ENCODE assay signal across 15 cellular contexts in the genomic region with DNA sequence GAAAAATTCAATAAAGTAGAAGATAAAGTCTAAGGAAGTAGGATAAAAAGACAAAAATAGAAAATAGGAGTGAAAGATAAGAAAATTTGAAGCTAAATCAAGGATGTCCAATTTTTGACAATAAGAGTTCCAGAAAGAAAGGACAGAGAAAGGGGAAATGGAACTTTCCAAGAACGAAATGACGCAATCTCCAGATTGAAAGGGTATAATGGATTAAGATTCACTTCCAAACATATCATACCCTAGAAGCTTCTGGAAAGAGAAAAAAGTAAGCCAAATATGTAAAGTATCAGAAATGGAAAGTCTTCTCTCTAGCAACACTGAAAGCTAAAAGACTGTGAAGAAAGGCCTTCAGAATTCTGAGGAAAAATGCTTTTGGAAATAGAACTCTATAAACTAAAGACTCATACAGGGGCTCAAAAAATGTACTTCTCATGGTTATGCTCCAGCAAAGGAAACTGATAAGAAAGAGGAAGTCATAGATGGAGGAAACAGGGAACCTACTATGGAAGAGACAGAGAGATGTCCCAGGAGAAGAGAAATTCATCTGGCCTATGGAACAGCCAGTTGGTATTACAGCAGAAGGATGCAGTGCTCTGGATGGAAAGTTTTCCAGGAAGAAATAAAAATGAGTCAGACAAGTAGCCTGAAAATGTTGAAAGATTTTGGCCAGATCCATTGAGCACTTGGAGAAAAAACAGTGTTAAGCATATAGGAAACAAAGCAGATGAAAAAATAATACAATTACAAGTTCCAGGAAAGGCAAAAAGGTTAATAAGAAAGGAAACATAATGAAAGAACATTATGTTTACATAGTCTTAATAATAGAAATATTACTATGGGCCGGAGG. TPM values are rescaled to one million over a fixed set of nuclear protein-coding genes. Genes with fewer than 3 reads are reported as not detected.
DNase-seq lines count a peak whose midpoint lies in the region; ATAC-seq, FAIRE-seq and TF ChIP-seq lines count a peak whose summit lies in the region.
"Had no signal": no experiment of that assay in that cellular context is flagged by ENCODE, and none has a peak within 500 bp of the region (broad histone marks: within the 10 kb centered on the region; RNA-seq: fewer than 3 reads in every experiment).

No MANE protein-coding gene starts in this region.

- no peak for FAIRE-seq in K562 (lab: Jason Lieb, UNC)
- peak; percentile 39 for FAIRE-seq in small intestine (lab: Jason Lieb, UNC)

- H3K36me3 ChIP-seq in K562 (ENCODE audit: control insufficient read depth, insufficient read depth, low read length) (peaks cover 44% of the 10 kb centered on the region; the same call in 2 of the 3 replicates), small intestine (ENCODE audit: control insufficient read depth in 2 of 2, insufficient read depth in 2 of 2, low read length in 2 of 2) (peaks cover 12 to 22% of the 10 kb centered on the region in 2 donors), osteoblast (ENCODE audit: insufficient read depth, low read length) (peaks cover 34% of the 10 kb centered on the region), psoas muscle (ENCODE audit: insufficient read depth in 1 of 2, low read depth in 1 of 2) (peaks cover 0 to 12% of the 10 kb centered on the region in 2 donors)
- H3K36me3 ChIP-seq: cardiac muscle cell had no signal

- no peak overlapping the region for H3K4me2 ChIP-seq in K562 (ENCODE audit: insufficient read depth, low read length)
- H3K4me2 ChIP-seq in osteoblast (ENCODE audit: insufficient read depth, low read length): no peak overlapping the region

- TF ChIP-seq POLR2A in NB4 (IDR thresholded peaks at IDR 0.05; ENCODE audit: extremely low read depth, insufficient read length) (no peak), K562 (conservative IDR thresholded peaks at IDR 0.05) (no peak)

- no peak overlapping the region for H3K4me3 ChIP-seq in NB4 (ENCODE audit: low read depth, low read length)
- no peak overlapping the region for H3K4me3 ChIP-seq in K562
- H3K4me3 ChIP-seq in small intestine (ENCODE audit: low read depth in 1 of 2, low read length in 2 of 2): no peak overlapping the region
- H3K4me3 ChIP-seq in osteoblast (ENCODE audit: insufficient read depth, low read length): no peak overlapping the region
- H3K4me3 ChIP-seq in psoas muscle: no peak overlapping the region
- H3K4me3 ChIP-seq: cardiac muscle cell, thyroid gland had no signal

- 96% methylated on average over 3 of the region's 3 CpGs for WGBS in K562 (ENCODE audit: insufficient coverage, low coverage, missing lambda C conversion rate)
- WGBS in small intestine, 3 donors: 92 to 99% (median 93%) methylated on average over 3 of the region's 3 CpGs
- 79 to 95% (median 86%) methylated on average over 3 of the region's 3 CpGs for WGBS in psoas muscle, 3 donors

- no TSS peak for BruUV-seq in K562 (replicated peaks; lab: Mats Ljungman, UMichigan)

- H3K27ac ChIP-seq in K562 (ENCODE audit: extremely low read depth, low read depth, low read length) (no peak overlapping the region), small intestine (ENCODE audit: low read depth in 1 of 2, low read length in 1 of 2) (no peak overlapping the region), osteoblast (ENCODE audit: low read depth, low read length) (no peak overlapping the region), psoas muscle (no peak overlapping the region)
- H3K27ac ChIP-seq: cardiac muscle cell, thyroid gland had no signal

- H2AFZ ChIP-seq in K562 (ENCODE audit: low read depth, low read length) (no peak overlapping the region), osteoblast (ENCODE audit: low read length) (no peak overlapping the region)

- ATAC-seq in K562 (no peak), psoas muscle (no peak)

- peak overlapping the region; percentile 48 for H3K27ac Mint-ChIP-seq in activated T-cell treated with anti-CD3 and anti-CD28 coated beads, Interleukin-2, amount 50 U/mL, for 24 hours

- H3K9me3 ChIP-seq in K562 (replicated peaks; ENCODE audit: control insufficient read depth, insufficient read depth, low read depth, low read length): no peaks in the 10 kb centered on the region
- H3K9me3 ChIP-seq in small intestine (ENCODE audit: control insufficient read depth, low read depth): no peaks in the 10 kb centered on the region
- H3K9me3 ChIP-seq in osteoblast (ENCODE audit: low read depth, low read length): no peaks in the 10 kb centered on the region
- H3K9me3 ChIP-seq in psoas muscle: no peaks in the 10 kb centered on the region
- H3K9me3 ChIP-seq: thyroid gland had no signal

- no peaks in the 10 kb centered on the region for H3K9me3 Mint-ChIP-seq in activated T-cell treated with anti-CD3 and anti-CD28 coated beads, Interleukin-2, amount 50 U/mL, for 24 hours

- no peaks in the 10 kb centered on the region for H3K27me3 Mint-ChIP-seq in activated T-cell treated with anti-CD3 and anti-CD28 coated beads, Interleukin-2, amount 50 U/mL, for 24 hours

- no peaks in the 10 kb centered on the region; a peak in 1 of 5 replicates for H3K4me1 ChIP-seq in K562 (replicated peaks in 1 of 2; ENCODE audit: control insufficient read depth in 2 of 2, insufficient read depth in 2 of 2, low read length in 2 of 2)
- H3K4me1 ChIP-seq in small intestine (ENCODE audit: control insufficient read depth in 2 of 2, insufficient read depth in 1 of 2, low read depth in 1 of 2, low read length in 1 of 2): no peaks in the 10 kb centered on the region
- H3K4me1 ChIP-seq in osteoblast (ENCODE audit: insufficient read depth, low read length): no peaks in the 10 kb centered on the region
- no peaks in the 10 kb centered on the region for H3K4me1 ChIP-seq in psoas muscle
- H3K4me1 ChIP-seq: thyroid gland had no signal

- no peak for DNase-seq in activated T-cell treated with anti-CD3 and anti-CD28 coated beads, Interleukin-2, amount 50 U/mL, for 24 hours
- no peak for DNase-seq in activated T-cell treated with anti-CD3 and anti-CD28 coated beads, Interleukin-2, amount 50 U/mL, for 1 hour
- peak; percentile 22 for DNase-seq in NB4 (ENCODE audit: low read depth)
- DNase-seq in K562 (ENCODE audit: extremely low read depth in 1 of 4, low spot score in 3 of 4): no peak
- no peak for DNase-seq in small intestine
- no peak for DNase-seq in DMS153 (lab: John Stamatoyannopoulos, UW)
- no peak for DNase-seq in osteoblast (ENCODE audit: insufficient read length, low spot score, missing footprints)
- DNase-seq in psoas muscle: no peak
- DNase-seq: activated CD4-positive, alpha-beta T cell treated with anti-CD3 and anti-CD28 coated beads for 48 hours; activated gamma-delta T cell; kidney glomerular epithelial cell; NCI-H2171 treated with DMSO at 0.1 percent for 48 hours; stimulated activated CD4-positive, alpha-beta T cell treated with anti-CD3 and anti-CD28 coated beads, Interleukin-15, amount 100 ng/mL, for 24 hours; thyroid gland had no signal

- H3K4me1 Mint-ChIP-seq in activated T-cell treated with anti-CD3 and anti-CD28 coated beads, Interleukin-2, amount 50 U/mL, for 24 hours (ENCODE audit: low read depth): peaks cover 32% of the 10 kb centered on the region

- intact Hi-C loops in K562 (cut with micrococcal nuclease): no loop called here
- intact Hi-C loops in psoas muscle (cut with DNase I): no loop called here

- no peak overlapping the region for H3K4me3 Mint-ChIP-seq in activated T-cell treated with anti-CD3 and anti-CD28 coated beads, Interleukin-2, amount 50 U/mL, for 24 hours

- no peaks in the 10 kb centered on the region for H3K9me1 ChIP-seq in K562 (ENCODE audit: control insufficient read depth, insufficient read depth, low read length)

- H3K36me3 Mint-ChIP-seq in activated T-cell treated with anti-CD3 and anti-CD28 coated beads, Interleukin-2, amount 50 U/mL, for 24 hours (ENCODE audit: low read depth): peaks cover 64% of the 10 kb centered on the region

- POLR2A ChIA-PET in K562 (lab: Yijun Ruan, JAX): no interaction called here

- in situ Hi-C loops in K562 (cut with MboI): no loop called here

- H3K9ac ChIP-seq in K562 (ENCODE audit: insufficient read depth in 1 of 2, low read depth in 2 of 2, low read length in 2 of 2): no peak overlapping the region

- CTCF ChIA-PET in K562 (lab: Yijun Ruan, JAX; ENCODE audit: low intra/inter-chr PET ratio): no interaction called here

- no peaks in the 10 kb centered on the region for H4K20me1 ChIP-seq in K562 (replicated peaks; ENCODE audit: control insufficient read depth, insufficient read depth, low read length)
- no peaks in the 10 kb centered on the region for H4K20me1 ChIP-seq in osteoblast (ENCODE audit: insufficient read depth, low read length)

- no peaks in the 10 kb centered on the region for H3K27me3 ChIP-seq in K562 (ENCODE audit: control insufficient read depth in 2 of 2, insufficient read depth in 2 of 2, low read length in 2 of 2)
- no peaks in the 10 kb centered on the region for H3K27me3 ChIP-seq in small intestine (ENCODE audit: control insufficient read depth in 2 of 2, insufficient read depth in 2 of 2, low read length in 2 of 2)
- no peaks in the 10 kb centered on the region for H3K27me3 ChIP-seq in osteoblast (ENCODE audit: insufficient read depth, low read length)
- no peaks in the 10 kb centered on the region for H3K27me3 ChIP-seq in psoas muscle (ENCODE audit: insufficient read depth in 3 of 3, low read length in 2 of 3)
- H3K27me3 ChIP-seq: cardiac muscle cell, thyroid gland had no signal

- TF ChIP-seq EP300 in K562 (IDR thresholded peaks at IDR 0.05; ENCODE audit: low read length): no peak

- H3K79me2 ChIP-seq in K562 (ENCODE audit: control insufficient read depth, insufficient read depth, low read length): no peaks in the 10 kb centered on the region
- H3K79me2 ChIP-seq in osteoblast (ENCODE audit: insufficient read depth, low read length): no peaks in the 10 kb centered on the region

- no peak for TF ChIP-seq CTCF in NB4 (IDR thresholded peaks at IDR 0.05; ENCODE audit: low read depth, low read length)
- TF ChIP-seq CTCF in K562 (IDR thresholded peaks at IDR 0.05 in 2 of 3, conservative IDR thresholded peaks at IDR 0.05 in 1 of 3; ENCODE audit: insufficient read depth in 2 of 3, low read depth in 1 of 3, low read length in 3 of 3): no peak
- no peak for TF ChIP-seq CTCF in osteoblast (IDR thresholded peaks at IDR 0.05; ENCODE audit: extremely low read depth, low read depth, low read length)
- TF ChIP-seq CTCF in psoas muscle (IDR thresholded peaks at IDR 0.05): no peak

- no peak for TF ChIP-seq RAD21 in K562 (CRISPR knock-in tag; conservative IDR thresholded peaks at IDR 0.05 in 1 of 2, IDR thresholded peaks at IDR 0.05 in 1 of 2)

RNA-seq across cellular contexts. Expression of gene CASP8, which starts 20.1 kb away (rescaled TPM):
- 15.2 and 30.8 TPM in 2 replicates for total RNA-seq in K562 (2011; cell fraction: chromatin; rRNA removed; ENCODE audit: low replicate concordance)
- 10.2 and 12.5 TPM in 2 replicates for total RNA-seq in K562 (2011; cell fraction: nucleolus; rRNA removed)
- total RNA-seq in K562 (2011; cell fraction: nucleoplasm; rRNA removed): 12.8 and 16.9 TPM in 2 replicates
- 20.9 and 23.2 TPM in 2 replicates for total RNA-seq in K562 (2014; rRNA removed)
- 27.7 and 32.8 TPM in 2 replicates for total RNA-seq in K562 (2014; rRNA removed; fragmentation: Illumina TruSeq; extraction: Trizol)
- 27.7 and 31.4 TPM in 2 replicates for total RNA-seq in K562 (2015; rRNA removed; fragmentation: Illumina TruSeq; extraction: Trizol)
- total RNA-seq in K562 (2021): 17.9 and 21.6 TPM in 2 replicates
- 15.1 and 16.6 TPM in 2 replicates for polyA plus RNA-seq in K562 (2011; rRNA removed)
- 7.0 and 11.9 TPM in 2 replicates for polyA plus RNA-seq in K562 (2011; cell fraction: cytosol; rRNA removed)
- 19.5 and 20.9 TPM in 2 replicates for polyA plus RNA-seq in K562 (2011; cell fraction: nucleus; rRNA removed)
- 15.1 and 20.9 TPM in 2 replicates for polyA plus RNA-seq in K562 (2012)
- polyA plus RNA-seq in K562 (2014; fragmentation: Illumina TruSeq; extraction: Trizol): 20.7 and 24.8 TPM in 2 replicates
- 10 to 100 TPM; 10.2 to 19.3 TPM for polyA plus RNA-seq in K562 (2014; fragmentation: Nextera tagmentation; extraction: Ambion mirVana)
- polyA plus RNA-seq in K562 (2014; rRNA removed): 15.5 and 19.4 TPM in 2 replicates
- polyA minus RNA-seq in K562 (2011; rRNA and poly(A)+ RNA removed): 22.1 and 23.8 TPM in 2 replicates
- 7.6 and 10.8 TPM in 2 replicates for polyA minus RNA-seq in K562 (2011; cell fraction: cytosol; rRNA and poly(A)+ RNA removed)
- polyA minus RNA-seq in K562 (2011; cell fraction: nucleus; rRNA and poly(A)+ RNA removed): 9.6 and 14.7 TPM in 2 replicates
- 10 to 100 TPM; 14.1 to 24.4 (median 16.2) TPM for polyA plus RNA-seq in small intestine
- 19.4 and 23.2 TPM in 2 replicates for total RNA-seq in osteoblast
- total RNA-seq in psoas muscle: 1 to 10 TPM; 2.3 to 3.5 (median 3.0) TPM
- 1 to 10 TPM in 2 of 3 donors, under 1 TPM in 1; 0.87 to 1.3 (median 1.2) TPM for polyA plus RNA-seq in psoas muscle
